ENCODE assay signal across 8 cellular contexts in genomic region chr7:142808802-142809583, GRCh38. TPM values are rescaled to one million over a fixed set of nuclear protein-coding genes. Genes with fewer than 3 reads are reported as not detected.
DNase-seq lines count a peak whose midpoint lies in the region; ATAC-seq and TF ChIP-seq lines count a peak whose summit lies in the region.

No MANE protein-coding gene starts in this region.

- no peaks in the 10 kb centered on the region for H3K9me3 ChIP-seq in CD8-positive, alpha-beta T cell (ENCODE audit: low read length)

- H3K27ac Mint-ChIP-seq in CD8-positive, alpha-beta T cell, result peak overlapping the region; percentile 100

- CTCF ChIA-PET in CD8-positive, alpha-beta T cell (lab: Charles Lee), result interaction anchor here (0.7 to 15.5 kb wide), 16 partner anchors 9 to 505 kb away, joined by 3 to 490 read pairs (median 6); partner anchors contain the start of gene EPHB6

- peak; percentile 89 to 98 (median 93) for DNase-seq in CD8-positive, alpha-beta T cell
- peak; percentile 88 for DNase-seq in HT-29 (ENCODE audit: low spot score)
- DNase-seq in activated CD8-positive, alpha-beta memory T cell treated with anti-CD3 and anti-CD28 coated beads, Interleukin-2, amount 50 U/mL, for 4 hours, result peak; percentile 93
- peak; percentile 86 for DNase-seq in islet precursor cell
- peak; percentile 89 to 99 (median 95) for DNase-seq in stimulated activated naive CD4-positive, alpha-beta T cell (lab: John Stamatoyannopoulos, UW)
- no peak for DNase-seq in omental fat pad (ENCODE audit: low spot score)
- no peak for DNase-seq in NCI-H69 (lab: John Stamatoyannopoulos, UW)

- H3K27me3 Mint-ChIP-seq in CD8-positive, alpha-beta T cell (ENCODE audit: low read depth), result no peaks in the 10 kb centered on the region

- H3K4me1 ChIP-seq in CD8-positive, alpha-beta T cell (ENCODE audit: insufficient read depth, low read length), result peaks cover 93% of the 10 kb centered on the region

- TF ChIP-seq CTCF in CD8-positive, alpha-beta T cell (IDR thresholded peaks at IDR 0.05), result no peak
- TF ChIP-seq CTCF in omental fat pad (IDR thresholded peaks at IDR 0.05), result no peak

- intact Hi-C loops in CD8-positive, alpha-beta T cell (cut with DNase I, micrococcal nuclease), result loop anchor here (1.0 to 10.0 kb wide), 9 partner anchors 11 to 573 kb away; partner anchors contain the start of genes CASP2 (in 1 of the 2), EPHB6 (in 1 of the 2), TMEM139 (in 1 of the 2) and ZYX (in 1 of the 2)

- peak overlapping the region; percentile 79 for H3K4me3 Mint-ChIP-seq in CD8-positive, alpha-beta T cell

- H3K27me3 ChIP-seq in CD8-positive, alpha-beta T cell (ENCODE audit: insufficient read depth, low read length), result no peaks in the 10 kb centered on the region

- H3K9me3 Mint-ChIP-seq in CD8-positive, alpha-beta T cell, result no peaks in the 10 kb centered on the region

- H3K27ac ChIP-seq in CD8-positive, alpha-beta T cell (ENCODE audit: low read depth, low read length), result peak overlapping the region; percentile 86

- peak; percentile 69 for ATAC-seq in CD8-positive, alpha-beta T cell
- ATAC-seq in GM21367 (IDR thresholded peaks at IDR 0.05; ENCODE audit: unreplicated experiment) (peak; percentile 88), omental fat pad (ENCODE audit: low FRiP score) (no peak)

- H3K36me3 ChIP-seq in CD8-positive, alpha-beta T cell (ENCODE audit: insufficient read depth, low read length), result peaks cover 2% of the 10 kb centered on the region

- H3K4me3 ChIP-seq in CD8-positive, alpha-beta T cell (ENCODE audit: low read depth, low read length), result peak overlapping the region; percentile 31

- H3K4me1 Mint-ChIP-seq in CD8-positive, alpha-beta T cell (ENCODE audit: low read depth), result peaks cover 97% of the 10 kb centered on the region

- peaks cover 12% of the 10 kb centered on the region for H3K36me3 Mint-ChIP-seq in CD8-positive, alpha-beta T cell

- POLR2A ChIA-PET in CD8-positive, alpha-beta T cell (lab: Charles Lee), result interaction anchor here (0.6 to 19.0 kb wide), 33 partner anchors 9 to 596 kb away, joined by 3 to 2372 read pairs (median 5); partner anchors contain the start of gene EPHB6

RNA-seq across cellular contexts. Expression of gene PRSS2, which starts 38.2 kb away (rescaled TPM):
- not detected for total RNA-seq in CD8-positive, alpha-beta T cell
- 0.79 and 1.3 TPM in 2 replicates for total RNA-seq in HT-29 (2014; rRNA removed; shearing (Covaris generic))
- total RNA-seq in omental fat pad, result 1 to 10 TPM in 1 of 4 donors, under 1 TPM in 1, not detected in 2; 0.72 to 1.3 TPM

RNA-seq across cellular contexts. Expression of gene EPHB6, which starts 45.9 kb away (rescaled TPM):
- 10 to 100 TPM; 13.8 to 15.3 TPM for total RNA-seq in CD8-positive, alpha-beta T cell
- total RNA-seq in HT-29 (2014; rRNA removed; shearing (Covaris generic)), result 35.9 and 45.9 TPM in 2 replicates
- 10 to 100 TPM; 16.9 to 89.0 (median 45.7) TPM for total RNA-seq in omental fat pad

RNA-seq across cellular contexts. Expression of gene PRSS1, which starts 59.7 kb away (rescaled TPM):
- not detected for total RNA-seq in CD8-positive, alpha-beta T cell
- 3.2 and 3.3 TPM in 2 replicates for total RNA-seq in HT-29 (2014; rRNA removed; shearing (Covaris generic))
- not detected for total RNA-seq in omental fat pad

Comparison
In these comparisons a context has a peak if more than half of its experiments do, and no peak if none do; other contexts are left out.
1. DNase-seq: peak in CD8-positive, alpha-beta T cell (7 of 7), HT-29 (single experiment), activated CD8-positive, alpha-beta memory T cell treated with anti-CD3 and anti-CD28 coated beads, Interleukin-2, amount 50 U/mL, for 4 hours (single experiment), islet precursor cell (single experiment) and stimulated activated naive CD4-positive, alpha-beta T cell (6 of 6); none in omental fat pad (single experiment) and NCI-H69 (single experiment).